10 cellular contexts compared by ENCODE assay signal in the genomic region with DNA sequence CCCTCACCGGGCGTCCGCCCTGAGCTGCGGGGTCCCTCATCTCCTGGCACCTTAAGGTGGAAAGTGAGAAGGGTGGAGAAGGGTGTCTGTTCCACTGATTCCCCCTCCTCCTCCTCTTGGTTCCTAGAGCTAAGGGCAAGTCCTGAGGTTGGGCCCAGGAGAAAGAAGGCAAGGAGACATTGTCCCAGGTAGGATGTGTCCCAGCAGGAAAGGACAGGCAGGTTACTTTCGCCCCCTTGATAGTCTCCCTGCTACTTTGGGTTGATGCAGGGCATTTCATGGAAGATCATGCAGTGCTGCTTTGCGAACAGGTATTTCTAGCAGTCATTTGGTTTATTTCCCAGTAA. TPM values are rescaled to one million over a fixed set of nuclear protein-coding genes. Genes with fewer than 3 reads are reported as not detected.
A peak's percentile ranks its signal among the peaks of the same experiment; 100 is the strongest.
DNase-seq lines count a peak whose midpoint lies in the region; ATAC-seq and TF ChIP-seq lines count a peak whose summit lies in the region.
"Had no signal": no experiment of that assay in that cellular context is flagged by ENCODE, and none has a peak within 500 bp of the region (broad histone marks: within the 10 kb centered on the region; RNA-seq: fewer than 3 reads in every experiment).

No MANE protein-coding gene starts in this region.

- no peaks in the 10 kb centered on the region for H3K36me3 Mint-ChIP-seq in activated naive CD8-positive, alpha-beta T cell
- no peaks in the 10 kb centered on the region for H3K36me3 Mint-ChIP-seq in activated naive CD8-positive, alpha-beta T cell treated with anti-CD3 and anti-CD28 coated beads for 36 hours

- H3K9me3 Mint-ChIP-seq in activated naive CD8-positive, alpha-beta T cell (ENCODE audit: low read depth), result no peaks in the 10 kb centered on the region
- no peaks in the 10 kb centered on the region for H3K9me3 Mint-ChIP-seq in activated naive CD8-positive, alpha-beta T cell treated with anti-CD3 and anti-CD28 coated beads for 36 hours

- H3K9me3 ChIP-seq in lung (ENCODE audit: control insufficient read depth in 2 of 2, insufficient read depth in 1 of 2, low read length in 1 of 2) (peaks cover 0 to 2% of the 10 kb centered on the region in 2 donors), transverse colon (no peaks in the 10 kb centered on the region)

- H3K27me3 Mint-ChIP-seq in activated naive CD8-positive, alpha-beta T cell, result peaks cover 16% of the 10 kb centered on the region
- H3K27me3 Mint-ChIP-seq in activated naive CD8-positive, alpha-beta T cell treated with anti-CD3 and anti-CD28 coated beads for 36 hours, result peaks cover 26% of the 10 kb centered on the region

- peak overlapping the region; percentile 67 for H3K4me3 ChIP-seq in choroid plexus epithelial cell (ENCODE audit: low read depth, low read length)
- H3K4me3 ChIP-seq in lung, result peak overlapping the region; percentile 81
- peak overlapping the region; percentile 60 to 83 (median 63) for H3K4me3 ChIP-seq in transverse colon
- H3K4me3 ChIP-seq: BLaER1 treated with 17β-estradiol and CSF1 and Interleukin-3, amounts not matched to agents 10 nM and 100 nM had no signal

- no peak for TF ChIP-seq CTCF in choroid plexus epithelial cell (conservative IDR thresholded peaks at IDR 0.05; ENCODE audit: low read depth, low read length)
- TF ChIP-seq CTCF in lung (IDR thresholded peaks at IDR 0.05; ENCODE audit: control extremely low read depth, extremely low read depth), result no peak
- no peak for TF ChIP-seq CTCF in transverse colon (IDR thresholded peaks at IDR 0.05)

- peak overlapping the region in 1 of 2 donors; percentile 91 for H3K27ac ChIP-seq in lung (ENCODE audit: low read depth in 1 of 2, low read length in 1 of 2)
- peak overlapping the region; percentile 84 to 90 (median 87) for H3K27ac ChIP-seq in transverse colon
- H3K27ac ChIP-seq: BLaER1 treated with 17β-estradiol and CSF1 and Interleukin-3, amounts not matched to agents 10 nM and 100 nM had no signal

- H3K4me3 Mint-ChIP-seq in activated naive CD8-positive, alpha-beta T cell, result peak overlapping the region; percentile 11
- H3K4me3 Mint-ChIP-seq in activated naive CD8-positive, alpha-beta T cell treated with anti-CD3 and anti-CD28 coated beads for 36 hours, result no peak overlapping the region

- 17 to 18% methylated on average over 6 of the region's 6 CpGs for WGBS in lung, 2 donors
- WGBS in transverse colon (ENCODE audit: low coverage in 1 of 2), 2 donors, result 18 to 30% methylated on average over 2 to 6 of the region's 6 CpGs

- DNase-seq in activated naive CD8-positive, alpha-beta T cell treated with anti-CD3 and anti-CD28 coated beads for 36 hours, result no peak
- DNase-seq in choroid plexus epithelial cell (ENCODE audit: low read depth) (no peak), lung (ENCODE audit: low spot score) (no peak), transverse colon (no peak), NCI-H510A (lab: John Stamatoyannopoulos, UW) (no peak)
- DNase-seq in NK-92 treated with Interleukin-12 subunit alpha and Interleukin-12 subunit beta, amount 100 ng/mL, for 24 hours (lab: John Stamatoyannopoulos, UW), result no peak
- DNase-seq in activated effector memory CD4-positive, alpha-beta T cell treated with Interleukin-2 at 50 U/mL for 16 hours, result no peak
- DNase-seq: MV-4-11 had no signal

- H3K36me3 ChIP-seq in lung (ENCODE audit: control insufficient read depth in 2 of 2, insufficient read depth in 2 of 2, low read length in 2 of 2) (no peaks in the 10 kb centered on the region), transverse colon (no peaks in the 10 kb centered on the region)
- H3K36me3 ChIP-seq: BLaER1 treated with 17β-estradiol and CSF1 and Interleukin-3, amounts not matched to agents 10 nM and 100 nM had no signal

- TF ChIP-seq EP300 in transverse colon (IDR thresholded peaks at IDR 0.05; ENCODE audit: low read depth), result no peak

- H3K27ac Mint-ChIP-seq in activated naive CD8-positive, alpha-beta T cell, result no peak overlapping the region
- no peak overlapping the region for H3K27ac Mint-ChIP-seq in activated naive CD8-positive, alpha-beta T cell treated with anti-CD3 and anti-CD28 coated beads for 36 hours

- no peak for TF ChIP-seq POLR2A in transverse colon (IDR thresholded peaks at IDR 0.05)

- intact Hi-C loops in transverse colon (cut with DNase I; ENCODE audit: low total_unique reads), result no loop called here

- in situ Hi-C loops in transverse colon (cut with MboI; ENCODE audit: low pct_ligation_motif_present in 1 of 4, low pct_unique_long_range_greater_than_20kb in 1 of 4, low sequenced_read_pairs in 3 of 4), result no loop called here

- H3K27me3 ChIP-seq in lung (ENCODE audit: control insufficient read depth, insufficient read depth) (no peaks in the 10 kb centered on the region), transverse colon (peaks cover 6% of the 10 kb centered on the region)
- H3K27me3 ChIP-seq: BLaER1 treated with 17β-estradiol and CSF1 and Interleukin-3, amounts not matched to agents 10 nM and 100 nM had no signal

- peaks cover 5% of the 10 kb centered on the region for H3K4me1 Mint-ChIP-seq in activated naive CD8-positive, alpha-beta T cell (ENCODE audit: low read depth)
- peaks cover 2% of the 10 kb centered on the region for H3K4me1 Mint-ChIP-seq in activated naive CD8-positive, alpha-beta T cell treated with anti-CD3 and anti-CD28 coated beads for 36 hours

- H3K4me1 ChIP-seq in lung (ENCODE audit: control insufficient read depth in 2 of 2, insufficient read depth in 2 of 2, low read length in 2 of 2) (peaks cover 0 to 5% of the 10 kb centered on the region in 2 donors), transverse colon (peaks cover 0 to 15% (median 1%) of the 10 kb centered on the region in 4 donors)

- no peak for ATAC-seq in lung (ENCODE audit: insufficient read depth, low FRiP score)

RNA-seq across cellular contexts. Expression of gene STEAP2, which starts 0.6 kb away (rescaled TPM):
- total RNA-seq in activated naive CD8-positive, alpha-beta T cell treated with anti-CD3 and anti-CD28 coated beads for 36 hours, result not detected
- total RNA-seq in lung (10 to 100 TPM; 14.6 to 16.7 TPM), transverse colon (10 to 100 TPM in 3 of 4 donors, 1 to 10 TPM in 1; 9.2 to 42.9 (median 27.9) TPM)
- 1 to 10 TPM; 5.3 to 7.8 TPM for polyA plus RNA-seq in lung

RNA-seq across cellular contexts. Expression of gene CFAP69, which starts 32.9 kb away (rescaled TPM):
- under 1 TPM; 0.72 to 0.85 TPM for total RNA-seq in activated naive CD8-positive, alpha-beta T cell treated with anti-CD3 and anti-CD28 coated beads for 36 hours
- total RNA-seq in lung (10 to 100 TPM; 13.0 to 60.0 TPM), transverse colon (1 to 10 TPM; 1.4 to 6.8 (median 4.5) TPM)
- 1 to 10 TPM; 1.8 to 5.1 TPM for polyA plus RNA-seq in lung

RNA-seq across cellular contexts. Expression of gene STEAP1, which starts 57.9 kb away (rescaled TPM):
- 1 to 10 TPM; 2.0 to 2.4 TPM for total RNA-seq in activated naive CD8-positive, alpha-beta T cell treated with anti-CD3 and anti-CD28 coated beads for 36 hours
- 10 to 100 TPM in 1 of 2 donors, 1 to 10 TPM in 1; 3.2 to 10.6 TPM for total RNA-seq in lung
- 10 to 100 TPM in 1 of 2 donors, 1 to 10 TPM in 1; 4.5 to 19.2 TPM for polyA plus RNA-seq in lung
- 10 to 100 TPM in 2 of 4 donors, 1 to 10 TPM in 2; 4.1 to 36.4 (median 18.6) TPM for total RNA-seq in transverse colon

Comparison
In these comparisons a context has a peak if more than half of its experiments do, and no peak if none do; other contexts are left out.
1. RNA of gene STEAP2, which starts 0.6 kb away (total RNA-seq): 9.2 to 42.9 TPM in transverse colon and 14.6 to 16.7 TPM in lung; not detected in activated naive CD8-positive, alpha-beta T cell treated with anti-CD3 and anti-CD28 coated beads for 36 hours; every median in the first group is over 10 times any median in the second.
2. Peak in every context shown above with its lines, with median percentiles within 50 percentile points of each other: H3K4me3 ChIP-seq.